ENCODE assay signal across 23 cellular contexts in the genomic region with DNA sequence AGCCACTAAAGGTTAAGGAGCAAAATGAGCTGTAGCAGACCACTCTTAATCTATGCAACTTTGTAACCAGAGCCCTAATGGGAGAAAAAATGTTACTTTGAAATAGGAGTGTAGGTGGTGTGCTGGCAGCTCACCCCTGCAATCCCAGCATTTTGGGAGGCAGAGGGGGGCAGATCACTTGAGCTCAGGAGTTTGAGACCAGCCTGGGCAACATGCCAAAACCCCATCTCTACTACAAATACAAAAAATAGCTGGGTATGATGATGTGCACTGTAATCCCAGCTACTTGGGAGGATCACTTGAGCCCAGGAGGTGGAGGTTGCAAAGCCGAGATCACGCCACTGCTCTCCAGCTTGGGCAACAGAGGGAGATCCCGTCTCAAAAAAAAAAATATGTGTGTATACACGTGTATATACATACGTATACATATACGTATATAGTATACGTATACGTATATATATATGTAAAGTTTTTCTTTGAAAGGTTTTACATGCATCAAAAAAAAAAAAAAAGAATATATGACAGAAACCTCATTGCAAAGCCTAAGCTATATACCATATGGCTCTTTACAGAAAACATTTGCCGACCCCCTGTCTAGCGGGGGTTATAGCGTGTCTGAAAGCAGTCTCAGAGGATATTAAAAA. TPM values are rescaled to one million over a fixed set of nuclear protein-coding genes. Genes with fewer than 3 reads are reported as not detected.
DNase-seq lines count a peak whose midpoint lies in the region; ATAC-seq, FAIRE-seq and TF ChIP-seq lines count a peak whose summit lies in the region.
"Had no signal": no experiment of that assay in that cellular context is flagged by ENCODE, and none has a peak within 500 bp of the region (broad histone marks: within the 10 kb centered on the region; RNA-seq: fewer than 3 reads in every experiment).

No MANE protein-coding gene starts in this region.

- no peaks in the 10 kb centered on the region for H3K4me1 ChIP-seq in K562 (replicated peaks in 1 of 2; ENCODE audit: control insufficient read depth in 2 of 2, insufficient read depth in 2 of 2, low read length in 2 of 2)
- H3K4me1 ChIP-seq: BE2C had no signal

- DNase-seq in NCI-H2171 treated with DMSO at 0.1 percent for 48 hours (lab: John Stamatoyannopoulos, UW): peak; percentile 5
- no peak for DNase-seq in NCI-H2171 (lab: John Stamatoyannopoulos, UW)
- DNase-seq in NCI-H524 treated with DMSO at 0.1 percent for 48 hours (lab: John Stamatoyannopoulos, UW): peak; percentile 75
- no peak for DNase-seq in K562 (ENCODE audit: extremely low read depth in 1 of 4, low spot score in 3 of 4)
- DNase-seq in GF-D8 (lab: John Stamatoyannopoulos, UW): no peak
- no peak for DNase-seq in SIG-M5 treated with dmso at 0.1 percent for 504 hours (lab: John Stamatoyannopoulos, UW; ENCODE audit: unreplicated experiment)
- DNase-seq: 8988T; ACHN; AML-193; BE2C; CD4-positive, alpha-beta T cell; CD8-positive, alpha-beta memory T cell; DMS53; DMS79 treated with DMSO at 0.1 percent for 48 hours; GM23248; H7; HCEC 1CT had no signal

- no peak overlapping the region for H3K9ac ChIP-seq in K562 (ENCODE audit: insufficient read depth in 1 of 2, low read depth in 2 of 2, low read length in 2 of 2)
- H3K9ac ChIP-seq: BLaER1 treated with 17β-estradiol and CSF1 and Interleukin-3, amounts not matched to agents 10 nM and 100 nM; GM23248 had no signal

- TF ChIP-seq RAD21 in K562 (CRISPR knock-in tag; conservative IDR thresholded peaks at IDR 0.05 in 1 of 2, IDR thresholded peaks at IDR 0.05 in 1 of 2): no peak

- CTCF ChIA-PET in K562 (lab: Yijun Ruan, JAX; ENCODE audit: low intra/inter-chr PET ratio): no interaction called here

- no peak for TF ChIP-seq CTCF in K562 (IDR thresholded peaks at IDR 0.05 in 2 of 3, conservative IDR thresholded peaks at IDR 0.05 in 1 of 3; ENCODE audit: insufficient read depth in 2 of 3, low read depth in 1 of 3, low read length in 3 of 3)

- no peaks in the 10 kb centered on the region for H3K79me2 ChIP-seq in K562 (ENCODE audit: control insufficient read depth, insufficient read depth, low read length)

- no TSS peak for BruUV-seq in K562 (replicated peaks; lab: Mats Ljungman, UMichigan)

- H3K27me3 ChIP-seq in K562 (ENCODE audit: control insufficient read depth in 2 of 2, insufficient read depth in 2 of 2, low read length in 2 of 2): no peaks in the 10 kb centered on the region
- H3K27me3 ChIP-seq: BE2C; BLaER1 treated with 17β-estradiol and CSF1 and Interleukin-3, amounts not matched to agents 10 nM and 100 nM had no signal

- ATAC-seq in K562: peak; percentile 30; the same call in 1 of the 3 replicates
- ATAC-seq in GM18517 (IDR thresholded peaks at IDR 0.05; ENCODE audit: unreplicated experiment): no peak
- ATAC-seq: A549 had no signal

- H3K9me3 ChIP-seq in K562 (replicated peaks; ENCODE audit: control insufficient read depth, insufficient read depth, low read depth, low read length): no peaks in the 10 kb centered on the region
- H3K9me3 ChIP-seq: A549; BE2C; BLaER1 treated with 17β-estradiol and CSF1 and Interleukin-3, amounts not matched to agents 10 nM and 100 nM had no signal

- no peaks in the 10 kb centered on the region for H3K9me1 ChIP-seq in K562 (ENCODE audit: control insufficient read depth, insufficient read depth, low read length)

- WGBS in K562 (ENCODE audit: insufficient coverage, low coverage, missing lambda C conversion rate): 97% methylated on average over 11 of the region's 11 CpGs

- POLR2A ChIA-PET in K562 (lab: Yijun Ruan, JAX): interaction anchor here (0.6 to 5.9 kb wide), 7 partner anchors 10 to 123 kb away, joined by 3 to 41 read pairs (median 4); partner anchors contain the start of genes CAPN7 and RBSN

- no peak for TF ChIP-seq POLR2A in K562 (conservative IDR thresholded peaks at IDR 0.05)

- peaks cover 88% of the 10 kb centered on the region for H3K36me3 ChIP-seq in K562 (ENCODE audit: control insufficient read depth, insufficient read depth, low read length)

- no peak for TF ChIP-seq EP300 in K562 (IDR thresholded peaks at IDR 0.05; ENCODE audit: low read length)

- intact Hi-C loops in K562 (cut with micrococcal nuclease): no loop called here

- H2AFZ ChIP-seq in K562 (ENCODE audit: low read depth, low read length): no peak overlapping the region
- H2AFZ ChIP-seq: GM23248 had no signal

- no peak overlapping the region for H3K4me2 ChIP-seq in K562 (ENCODE audit: insufficient read depth, low read length)
- H3K4me2 ChIP-seq: A549; BLaER1 treated with 17β-estradiol and CSF1 and Interleukin-3, amounts not matched to agents 10 nM and 100 nM had no signal

- no peak for FAIRE-seq in K562 (lab: Jason Lieb, UNC)
- FAIRE-seq: A549, GM12892, GM19239, H1 had no signal

- H3K4me3 ChIP-seq in K562: no peak overlapping the region
- H3K4me3 ChIP-seq: A549; BLaER1 treated with 17β-estradiol and CSF1 and Interleukin-3, amounts not matched to agents 10 nM and 100 nM; GM23248 had no signal

- no peaks in the 10 kb centered on the region for H4K20me1 ChIP-seq in K562 (replicated peaks; ENCODE audit: control insufficient read depth, insufficient read depth, low read length)

- H3K27ac ChIP-seq in K562 (ENCODE audit: extremely low read depth, low read depth, low read length): no peak overlapping the region
- H3K27ac ChIP-seq: A549; BLaER1 treated with 17β-estradiol and CSF1 and Interleukin-3, amounts not matched to agents 10 nM and 100 nM; GM23248 had no signal

- in situ Hi-C loops in K562 (cut with MboI): loop anchor here (25.0 kb wide), 1 partner anchor 1316 kb away; no protein-coding TSS in a partner anchor

TF ChIP-seq in K562, 482 proteins besides CTCF, POLR2A, EP300 and RAD21 (continues in another document):
- TF ChIP-seq, protein P1, sequence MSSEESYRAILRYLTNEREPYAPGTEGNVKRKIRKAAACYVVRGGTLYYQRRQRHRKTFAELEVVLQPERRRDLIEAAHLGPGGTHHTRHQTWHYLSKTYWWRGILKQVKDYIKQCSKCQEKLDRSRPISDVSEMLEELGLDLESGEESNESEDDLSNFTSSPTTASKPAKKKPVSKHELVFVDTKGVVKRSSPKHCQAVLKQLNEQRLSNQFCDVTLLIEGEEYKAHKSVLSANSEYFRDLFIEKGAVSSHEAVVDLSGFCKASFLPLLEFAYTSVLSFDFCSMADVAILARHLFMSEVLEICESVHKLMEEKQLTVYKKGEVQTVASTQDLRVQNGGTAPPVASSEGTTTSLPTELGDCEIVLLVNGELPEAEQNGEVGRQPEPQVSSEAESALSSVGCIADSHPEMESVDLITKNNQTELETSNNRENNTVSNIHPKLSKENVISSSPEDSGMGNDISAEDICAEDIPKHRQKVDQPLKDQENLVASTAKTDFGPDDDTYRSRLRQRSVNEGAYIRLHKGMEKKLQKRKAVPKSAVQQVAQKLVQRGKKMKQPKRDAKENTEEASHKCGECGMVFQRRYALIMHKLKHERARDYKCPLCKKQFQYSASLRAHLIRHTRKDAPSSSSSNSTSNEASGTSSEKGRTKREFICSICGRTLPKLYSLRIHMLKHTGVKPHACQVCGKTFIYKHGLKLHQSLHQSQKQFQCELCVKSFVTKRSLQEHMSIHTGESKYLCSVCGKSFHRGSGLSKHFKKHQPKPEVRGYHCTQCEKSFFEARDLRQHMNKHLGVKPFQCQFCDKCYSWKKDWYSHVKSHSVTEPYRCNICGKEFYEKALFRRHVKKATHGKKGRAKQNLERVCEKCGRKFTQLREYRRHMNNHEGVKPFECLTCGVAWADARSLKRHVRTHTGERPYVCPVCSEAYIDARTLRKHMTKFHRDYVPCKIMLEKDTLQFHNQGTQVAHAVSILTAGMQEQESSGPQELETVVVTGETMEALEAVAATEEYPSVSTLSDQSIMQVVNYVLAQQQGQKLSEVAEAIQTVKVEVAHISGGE (CRISPR knock-in tag; IDR thresholded peaks at IDR 0.05): 0 out of 6 replicates have a peak, but pooled peaks of 1 of the 3 experiments have one; percentile 22
- TF ChIP-seq HMGN3 (IDR thresholded peaks at IDR 0.05; ENCODE audit: borderline replicate concordance, extremely low read depth, insufficient read length, low read depth, low read length) (no peak), PYGO2 (tag; IDR thresholded peaks at IDR 0.05) (no peak), TCF3 (CRISPR knock-in tag; IDR thresholded peaks at IDR 0.05) (no peak), NFIC (IDR thresholded peaks at IDR 0.05) (peak; percentile 65), ZNF707 (CRISPR knock-in tag; conservative IDR thresholded peaks at IDR 0.05) (peak; percentile 60; the same call in 1 of the 2 replicates), ZNF408 (CRISPR knock-in tag; IDR thresholded peaks at IDR 0.05; ENCODE audit: low read depth) (0 out of 2 replicates have a peak, but pooled peaks have one; percentile 53), ZNF277 (CRISPR knock-in tag; IDR thresholded peaks at IDR 0.05; ENCODE audit: borderline replicate concordance) (peak; percentile 90; the same call in 1 of the 2 replicates), ZNF780A (CRISPR knock-in tag; IDR thresholded peaks at IDR 0.05) (no peak)

RNA-seq across cellular contexts. Expression of gene CAPN7, which starts 15.7 kb away (rescaled TPM):
- total RNA-seq in K562 (2011; cell fraction: chromatin; rRNA removed; ENCODE audit: low replicate concordance): 37.7 and 89.2 TPM in 2 replicates
- total RNA-seq in K562 (2011; cell fraction: nucleolus; rRNA removed): 26.5 and 27.1 TPM in 2 replicates
- total RNA-seq in K562 (2011; cell fraction: nucleoplasm; rRNA removed): 32.0 and 50.1 TPM in 2 replicates
- total RNA-seq in K562 (2014; rRNA removed) (27.0 and 32.7 TPM in 2 replicates), K562 (2014; rRNA removed; fragmentation: Illumina TruSeq; extraction: Trizol) (33.4 and 35.3 TPM in 2 replicates), K562 (2015; rRNA removed; fragmentation: Illumina TruSeq; extraction: Trizol) (31.7 and 37.5 TPM in 2 replicates), K562 (2021) (42.6 and 42.7 TPM in 2 replicates)
- polyA plus RNA-seq in K562 (2011; rRNA removed) (28.1 and 36.4 TPM in 2 replicates), K562 (2014; fragmentation: Illumina TruSeq; extraction: Trizol) (24.8 and 32.6 TPM in 2 replicates), K562 (2014; fragmentation: Nextera tagmentation; extraction: Ambion mirVana) (1 to 10 TPM; 6.5 to 10.0 TPM), K562 (2014; rRNA removed) (23.3 TPM in 2 replicates)
- polyA plus RNA-seq in K562 (2011; cell fraction: cytosol; rRNA removed): 17.9 and 20.3 TPM in 2 replicates
- 29.4 and 33.3 TPM in 2 replicates for polyA plus RNA-seq in K562 (2011; cell fraction: nucleus; rRNA removed)
- 19.3 and 25.7 TPM in 2 replicates for polyA plus RNA-seq in K562 (2012)
- 50.3 and 54.6 TPM in 2 replicates for polyA minus RNA-seq in K562 (2011; rRNA and poly(A)+ RNA removed)
- polyA minus RNA-seq in K562 (2011; cell fraction: cytosol; rRNA and poly(A)+ RNA removed): 24.0 and 25.2 TPM in 2 replicates
- polyA minus RNA-seq in K562 (2011; cell fraction: nucleus; rRNA and poly(A)+ RNA removed): 40.5 and 64.5 TPM in 2 replicates

Comparison
In these comparisons a context has a peak if more than half of its experiments do, and no peak if none do; other contexts are left out.
1. DNase-seq: peak in NCI-H2171 treated with DMSO at 0.1 percent for 48 hours (single experiment) and NCI-H524 treated with DMSO at 0.1 percent for 48 hours (single experiment); none in NCI-H2171 (single experiment), K562 (0 of 4), GF-D8 (single experiment) and SIG-M5 treated with dmso at 0.1 percent for 504 hours (single experiment).